In genomic region chr6:23659125-23659524, GRCh38 we compare ENCODE assay signal across 9 cellular contexts.
A peak's percentile ranks its signal among the peaks of the same experiment; 100 is the strongest.
DNase-seq lines count a peak whose midpoint lies in the region; ATAC-seq and TF ChIP-seq lines count a peak whose summit lies in the region.
"Had no signal": no experiment of that assay in that cellular context is flagged by ENCODE, and none has a peak within 500 bp of the region (broad histone marks: within the 10 kb centered on the region; RNA-seq: fewer than 3 reads in every experiment).

No MANE protein-coding gene starts in this region.

- H3K9me3 ChIP-seq in HCT116 (ENCODE audit: control insufficient read depth in 1 of 2, insufficient read depth in 1 of 2, low read depth in 1 of 2, low read length in 2 of 2) (no peaks in the 10 kb centered on the region; a peak in 1 of 4 replicates), fibroblast of lung (ENCODE audit: control insufficient read depth, insufficient read depth, low read depth, low read length) (no peaks in the 10 kb centered on the region)

- no peaks in the 10 kb centered on the region for H3K9me3 Mint-ChIP-seq in progenitor cell of endocrine pancreas (ENCODE audit: low read depth)

- POLR2A ChIA-PET in HCT116 (lab: Charles Lee): no interaction called here

- H3K27me3 ChIP-seq in HCT116 (ENCODE audit: insufficient read depth, low read length): no peaks in the 10 kb centered on the region
- no peaks in the 10 kb centered on the region for H3K27me3 ChIP-seq in fibroblast of lung (ENCODE audit: control insufficient read depth, insufficient read depth, low read length)

- H3K4me3 Mint-ChIP-seq in progenitor cell of endocrine pancreas (ENCODE audit: low read depth): no peak overlapping the region
- H3K4me3 Mint-ChIP-seq: memory B cell had no signal

- CTCF ChIA-PET in HCT116 (lab: Charles Lee): no interaction called here

- H3K4me2 ChIP-seq in HCT116 (ENCODE audit: low read length) (no peak overlapping the region), fibroblast of lung (ENCODE audit: extremely low read depth, insufficient read depth, low read length) (no peak overlapping the region)

- ATAC-seq in HCT116: no peak; the same call in 1 of the 2 replicates

- H2AFZ ChIP-seq in HCT116 (ENCODE audit: low read depth, low read length, poor library complexity, severe bottlenecking): no peak overlapping the region
- H2AFZ ChIP-seq in fibroblast of lung (ENCODE audit: low read length): no peak overlapping the region

- no peak overlapping the region for H3K27ac Mint-ChIP-seq in progenitor cell of endocrine pancreas
- H3K27ac Mint-ChIP-seq: memory B cell had no signal

- intact Hi-C loops in HCT116 (cut with micrococcal nuclease): no loop called here

- H3K9me2 ChIP-seq in HCT116 (ENCODE audit: insufficient read depth): no peaks in the 10 kb centered on the region

- peaks cover 38% of the 10 kb centered on the region for H3K4me1 Mint-ChIP-seq in progenitor cell of endocrine pancreas (ENCODE audit: low read depth)
- H3K4me1 Mint-ChIP-seq: memory B cell had no signal

- H3K27ac ChIP-seq in HCT116 (ENCODE audit: low read depth, low read length) (no peak overlapping the region), fibroblast of lung (ENCODE audit: insufficient read depth, low read length) (no peak overlapping the region)

- peak; percentile 37 for TF ChIP-seq RAD21 in HCT116 (IDR thresholded peaks at IDR 0.05; ENCODE audit: low read depth)

- no peaks in the 10 kb centered on the region for H3K36me3 ChIP-seq in HCT116 (ENCODE audit: control insufficient read depth in 1 of 2, insufficient read depth in 2 of 2, low read length in 2 of 2)
- H3K36me3 ChIP-seq in fibroblast of lung (ENCODE audit: control insufficient read depth, insufficient read depth, low read length): no peaks in the 10 kb centered on the region

- H3K9ac ChIP-seq in HCT116 (ENCODE audit: low read length): no peak overlapping the region
- no peak overlapping the region for H3K9ac ChIP-seq in fibroblast of lung (ENCODE audit: insufficient read depth, low read length)

- TF ChIP-seq CTCF in HCT116 (IDR thresholded peaks at IDR 0.05 in 2 of 3, conservative IDR thresholded peaks at IDR 0.05 in 1 of 3; ENCODE audit: borderline replicate concordance in 1 of 3, insufficient read depth in 1 of 3, low read depth in 2 of 3, low read length in 2 of 3): peak in 2 of 3 experiments; percentile 28 to 30; a peak in 2 of 6 replicates
- TF ChIP-seq CTCF in fibroblast of lung (conservative IDR thresholded peaks at IDR 0.05 in 1 of 2, IDR thresholded peaks at IDR 0.05 in 1 of 2; ENCODE audit: low read depth in 1 of 2, low read length in 2 of 2): peak in 1 of 2 donors; percentile 45
- TF ChIP-seq CTCF in progenitor cell of endocrine pancreas (IDR thresholded peaks at IDR 0.05; ENCODE audit: unreplicated experiment): peak; percentile 86

- no peak for TF ChIP-seq POLR2A in HCT116 (IDR thresholded peaks at IDR 0.05; ENCODE audit: borderline replicate concordance, extremely low read depth, insufficient read depth, insufficient read length)

- no TSS peak for BruUV-seq in HCT116 (replicated peaks; lab: Mats Ljungman, UMichigan)

- RAD21 ChIA-PET in HCT116 (lab: Charles Lee; ENCODE audit: low non-redundant PET in 1 of 2, low total read pairs in 2 of 2, uncharacterized antibody in 2 of 2, unreplicated experiment in 2 of 2): no interaction called here

- no peaks in the 10 kb centered on the region for H3K79me2 ChIP-seq in HCT116 (ENCODE audit: insufficient read depth, low read length)
- H3K79me2 ChIP-seq in fibroblast of lung (ENCODE audit: control insufficient read depth, insufficient read depth, low read length): no peaks in the 10 kb centered on the region

- DNase-seq in HCT116 (ENCODE audit: low read depth, low spot score) (no peak), NCI-H82 treated with DMSO at 0.1 percent for 48 hours (lab: John Stamatoyannopoulos, UW; ENCODE audit: unreplicated experiment) (peak; percentile 48), fibroblast of lung (ENCODE audit: low read depth in 2 of 2) (peak; percentile 12 to 39), progenitor cell of endocrine pancreas (ENCODE audit: low spot score, unreplicated experiment) (peak; percentile 26), A172 (ENCODE audit: low spot score) (no peak)
- DNase-seq in activated naive CD4-positive, alpha-beta T cell treated with anti-CD3 and anti-CD28 coated beads, Interleukin-2, amount 50 U/mL, for 16 hours: no peak
- no peak for DNase-seq in stimulated activated naive CD4-positive, alpha-beta T cell treated with Interleukin-2 at 50 U/mL for 16 hours (lab: John Stamatoyannopoulos, UW)
- no peak for DNase-seq in activated CD4-positive, alpha-beta T cell treated with anti-CD3 and anti-CD28 coated beads for 48 hours

- H3K4me3 ChIP-seq in HCT116 (replicated peaks in 1 of 2; ENCODE audit: low read depth in 1 of 2, low read length in 2 of 2) (no peak overlapping the region), fibroblast of lung (replicated peaks in 1 of 4; ENCODE audit: control extremely low read depth in 1 of 4, insufficient read depth in 1 of 4, low read depth in 3 of 4, low read length in 4 of 4) (no peak overlapping the region)

- H4K20me1 ChIP-seq in HCT116 (ENCODE audit: insufficient read depth) (no peaks in the 10 kb centered on the region), fibroblast of lung (ENCODE audit: control insufficient read depth, extremely low read depth, insufficient read depth, low read length) (no peaks in the 10 kb centered on the region)

- H3K27me3 Mint-ChIP-seq in progenitor cell of endocrine pancreas: no peaks in the 10 kb centered on the region
- H3K27me3 Mint-ChIP-seq: memory B cell had no signal

- no peaks in the 10 kb centered on the region for H3K36me3 Mint-ChIP-seq in progenitor cell of endocrine pancreas (ENCODE audit: insufficient read depth)
- H3K36me3 Mint-ChIP-seq: memory B cell had no signal

- H3K4me1 ChIP-seq in HCT116 (ENCODE audit: control insufficient read depth in 1 of 2, insufficient read depth in 2 of 2, low read length in 2 of 2) (no peaks in the 10 kb centered on the region), fibroblast of lung (ENCODE audit: control insufficient read depth, extremely low read depth, insufficient read depth, low read length) (no peaks in the 10 kb centered on the region)

TF ChIP-seq in HCT116, 20 proteins besides CTCF, POLR2A, EP300 and RAD21 (continues in another document):
- TF ChIP-seq EZH2 (IDR thresholded peaks at IDR 0.05) (no peak), SIN3A (IDR thresholded peaks at IDR 0.05; ENCODE audit: low read depth) (no peak), REST (IDR thresholded peaks at IDR 0.05; ENCODE audit: low read depth) (no peak), CBX3 (IDR thresholded peaks at IDR 0.05; ENCODE audit: low read depth) (no peak), POLR2AphosphoS5 (IDR thresholded peaks at IDR 0.05; ENCODE audit: low read depth, low read length) (no peak), SRF (IDR thresholded peaks at IDR 0.05; ENCODE audit: low read depth) (no peak), FOSL1 (IDR thresholded peaks at IDR 0.05; ENCODE audit: low read depth) (no peak), JUND (IDR thresholded peaks at IDR 0.05) (no peak), ZNF274 (IDR thresholded peaks at IDR 0.05; ENCODE audit: low read depth, low read length) (no peak), YY1 (IDR thresholded peaks at IDR 0.05; ENCODE audit: extremely low read depth, insufficient replicate concordance, low read depth, low read length) (no peak), ELF1 (IDR thresholded peaks at IDR 0.05; ENCODE audit: borderline replicate concordance, low read depth) (no peak), CEBPB (IDR thresholded peaks at IDR 0.05; ENCODE audit: low read depth) (no peak), ZBTB33 (IDR thresholded peaks at IDR 0.05; ENCODE audit: extremely low read depth, insufficient replicate concordance, low read length) (no peak), TCF7L2 (IDR thresholded peaks at IDR 0.05; ENCODE audit: borderline replicate concordance, extremely low read depth, insufficient read depth, insufficient read length) (no peak), SP1 (IDR thresholded peaks at IDR 0.05; ENCODE audit: low read depth) (no peak)

Comparison
In these comparisons a context has a peak if more than half of its experiments do, and no peak if none do; other contexts are left out.
1. DNase-seq: peak in NCI-H82 treated with DMSO at 0.1 percent for 48 hours (single experiment), fibroblast of lung (2 of 2) and progenitor cell of endocrine pancreas (single experiment); none in HCT116 (single experiment), activated naive CD4-positive, alpha-beta T cell treated with anti-CD3 and anti-CD28 coated beads, Interleukin-2, amount 50 U/mL, for 16 hours (single experiment), stimulated activated naive CD4-positive, alpha-beta T cell treated with Interleukin-2 at 50 U/mL for 16 hours (single experiment), activated CD4-positive, alpha-beta T cell treated with anti-CD3 and anti-CD28 coated beads for 48 hours (single experiment) and A172 (single experiment).